In the genomic region with DNA sequence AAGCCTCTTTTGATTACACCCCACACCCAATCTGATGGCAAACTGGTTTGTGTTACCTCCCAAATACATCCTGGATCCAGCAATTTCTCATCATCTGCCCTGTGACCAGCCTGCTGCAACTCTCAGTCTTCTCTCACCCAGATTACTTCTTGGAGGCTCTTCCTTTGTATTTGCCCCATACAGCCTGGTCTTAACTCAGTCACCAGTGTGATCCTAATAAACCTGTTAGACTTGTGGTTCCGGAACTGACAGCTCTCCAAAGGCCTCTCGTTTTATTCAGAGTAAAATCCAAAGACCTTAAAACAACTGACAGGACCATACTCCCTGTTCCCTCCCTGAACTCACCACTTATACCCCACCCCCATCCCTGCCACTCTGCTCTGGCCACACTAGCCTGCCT, we compare ENCODE assay signal across 27 cellular contexts.
"Had no signal": no experiment of that assay in that cellular context is flagged by ENCODE, and none has a peak within 500 bp of the region (broad histone marks: within the 10 kb centered on the region; RNA-seq: fewer than 3 reads in every experiment).

No MANE protein-coding gene starts in this region.

- H3K27ac ChIP-seq: left ventricle myocardium inferior, ovary, right atrium auricular region, right lobe of liver, stomach, testis, thyroid gland, transverse colon, upper lobe of right lung had no signal

- H3K27me3 Mint-ChIP-seq: naive thymus-derived CD4-positive, alpha-beta T cell; natural killer cell treated with Interleukin-12 subunit alpha and Interleukin-12 subunit beta and Interleukin-15 and Interleukin-18, amount 100 ng/mL, for 72 hours; progenitor cell of endocrine pancreas; stimulated activated naive B cell treated with anti-CD40 and anti-IgM and Interleukin-4, amounts not matched to agents 10 μg/mL and 1 μg/mL and 100 μg/mL, for 72 hours had no signal

- H3K36me3 ChIP-seq: left ventricle myocardium inferior, ovary, right atrium auricular region, right lobe of liver, stomach, thyroid gland, transverse colon, upper lobe of right lung had no signal

- H3K4me3 ChIP-seq: left ventricle myocardium inferior, lung, mucosa of descending colon, ovary, right atrium auricular region, right lobe of liver, stomach, testis, thyroid gland, transverse colon, upper lobe of right lung had no signal

- DNase-seq: hypothalamus; immature natural killer cell; kidney; left colon; left ventricle myocardium inferior; midbrain; mucosa of descending colon; naive thymus-derived CD4-positive, alpha-beta T cell; ovary; right lobe of liver; stimulated activated CD4-positive, alpha-beta T cell treated with anti-CD3 and anti-CD28 coated beads, Interleukin-12 subunit alpha, Interleukin-12 subunit beta, amount 100 ng/mL, for 4 hours; stimulated activated CD4-positive, alpha-beta T cell treated with anti-CD3 and anti-CD28 coated beads, Interleukin-15, amount 100 ng/mL, for 24 hours; stimulated activated CD4-positive, alpha-beta T cell treated with anti-CD3 and anti-CD28 coated beads, Interleukin-2, amount 100 ng/mL, for 24 hours; stimulated activated CD4-positive, alpha-beta T cell treated with anti-CD3 and anti-CD28 coated beads, Interleukin-4, amount 100 ng/mL, for 1 hour; stimulated activated naive B cell treated with anti-CD40 and anti-IgM and Interleukin-4, amounts not matched to agents 10 μg/mL and 1 μg/mL and 100 μg/mL, for 72 hours; stimulated activated naive CD8-positive, alpha-beta T cell treated with anti-CD3 and anti-CD28 coated beads, Interleukin-15, Interleukin-2, amounts not matched to agents 100 U/mL and 50 U/mL, for 24 hours; stomach; testis; thyroid gland; transverse colon; upper lobe of right lung had no signal

- FAIRE-seq: islet of Langerhans, kidney, urothelium cell line had no signal

- H3K9me3 ChIP-seq: left ventricle myocardium inferior, mucosa of descending colon, ovary, right atrium auricular region, right lobe of liver, stomach, testis, thyroid gland, transverse colon, upper lobe of right lung had no signal

- ATAC-seq: left colon; mucosa of descending colon; naive thymus-derived CD4-positive, alpha-beta T cell; natural killer cell treated with Interleukin-12 subunit alpha and Interleukin-12 subunit beta and Interleukin-15 and Interleukin-18, amount 100 ng/mL, for 72 hours; right lobe of liver; stimulated activated naive B cell treated with anti-CD40 and anti-IgM and Interleukin-4, amounts not matched to agents 10 μg/mL and 1 μg/mL and 100 μg/mL, for 72 hours; stimulated activated naive CD8-positive, alpha-beta T cell treated with anti-CD3 and anti-CD28 coated beads, Interleukin-15, Interleukin-2, amounts not matched to agents 100 U/mL and 50 U/mL, for 24 hours; upper lobe of right lung had no signal

- H3K36me3 Mint-ChIP-seq: immature natural killer cell; naive thymus-derived CD4-positive, alpha-beta T cell; stimulated activated naive B cell treated with anti-CD40 and anti-IgM and Interleukin-4, amounts not matched to agents 10 μg/mL and 1 μg/mL and 100 μg/mL, for 72 hours had no signal

- H3K27me3 ChIP-seq: ovary, right atrium auricular region, right lobe of liver, stomach, testis, thyroid gland, transverse colon, upper lobe of right lung had no signal

- H3K27ac Mint-ChIP-seq: immature natural killer cell; naive thymus-derived CD4-positive, alpha-beta T cell; natural killer cell treated with Interleukin-12 subunit alpha and Interleukin-12 subunit beta and Interleukin-15 and Interleukin-18, amount 100 ng/mL, for 72 hours; progenitor cell of endocrine pancreas; stimulated activated naive B cell treated with anti-CD40 and anti-IgM and Interleukin-4, amounts not matched to agents 10 μg/mL and 1 μg/mL and 100 μg/mL, for 72 hours had no signal

- H3K4me1 ChIP-seq: stomach, testis, thyroid gland, transverse colon had no signal

- H3K4me1 Mint-ChIP-seq: immature natural killer cell; stimulated activated naive B cell treated with anti-CD40 and anti-IgM and Interleukin-4, amounts not matched to agents 10 μg/mL and 1 μg/mL and 100 μg/mL, for 72 hours had no signal

- H3K4me3 Mint-ChIP-seq: immature natural killer cell; naive thymus-derived CD4-positive, alpha-beta T cell; natural killer cell treated with Interleukin-12 subunit alpha and Interleukin-12 subunit beta and Interleukin-15 and Interleukin-18, amount 100 ng/mL, for 72 hours; stimulated activated naive B cell treated with anti-CD40 and anti-IgM and Interleukin-4, amounts not matched to agents 10 μg/mL and 1 μg/mL and 100 μg/mL, for 72 hours had no signal
